Comparison of ENCODE assay signal across 8 cellular contexts in genomic region chr6:35327349-35328027, GRCh38. TPM values are rescaled to one million over a fixed set of nuclear protein-coding genes. Genes with fewer than 3 reads are reported as not detected.
DNase-seq lines count a peak whose midpoint lies in the region; ATAC-seq, FAIRE-seq and TF ChIP-seq lines count a peak whose summit lies in the region.

No MANE protein-coding gene starts in this region.

- no peaks in the 10 kb centered on the region for H4K20me1 ChIP-seq in BLaER1

- peak overlapping the region; percentile 23; the same call in 1 of the 2 replicates for H3K27ac ChIP-seq in BLaER1
- H3K27ac ChIP-seq in liver (ENCODE audit: low read depth in 1 of 2, low read length in 2 of 2), result no peak overlapping the region

- H3K4me2 ChIP-seq in BLaER1, result peak overlapping the region; percentile 46

- H3K4me3 ChIP-seq in BLaER1 (no peak overlapping the region), cardiac fibroblast (replicated peaks in 1 of 2; ENCODE audit: low read depth in 2 of 2, low read length in 2 of 2) (no peak overlapping the region), liver (ENCODE audit: low read depth in 1 of 3, low read length in 3 of 3) (no peak overlapping the region)

- ATAC-seq in GM21526 (IDR thresholded peaks at IDR 0.05; ENCODE audit: low FRiP score, unreplicated experiment), result peak; percentile 68
- ATAC-seq in activated CD4-positive, CD25-positive, alpha-beta regulatory T cell treated with anti-CD3 and anti-CD28 coated beads, Interleukin-2, amount 50 U/mL, for 24 hours, result peak; percentile 85 to 91

- H3K4me1 ChIP-seq in BLaER1 (peaks cover 14% of the 10 kb centered on the region), liver (ENCODE audit: control insufficient read depth in 4 of 4, insufficient read depth in 4 of 4, low read length in 3 of 4) (peaks cover 0 to 5% (median 2%) of the 10 kb centered on the region in 4 donors)

- WGBS in liver, result 44% methylated on average over 7 of the region's 7 CpGs

- peak; percentile 82 for TF ChIP-seq CTCF in cardiac fibroblast (IDR thresholded peaks at IDR 0.05; ENCODE audit: low read depth, low read length)
- peak; percentile 67 for TF ChIP-seq CTCF in liver (IDR thresholded peaks at IDR 0.05; ENCODE audit: low read depth, low read length, missing input control)

- DNase-seq in NCI-H1694 treated with DMSO at 0.1 percent for 48 hours (lab: John Stamatoyannopoulos, UW) (peak; percentile 31), cardiac fibroblast (ENCODE audit: low read depth in 2 of 2) (peak; percentile 68 to 70), RCC 7860 (ENCODE audit: low spot score) (no peak)
- peak; percentile 66 for DNase-seq in stimulated activated CD8-positive, alpha-beta memory T cell treated with anti-CD3 and anti-CD28 coated beads, Interleukin-15, amount 100 ng/mL, for 1 hour (ENCODE audit: low read depth)

- H3K9me3 ChIP-seq in BLaER1 (peaks cover 6% of the 10 kb centered on the region; the same call in 1 of the 2 replicates), liver (ENCODE audit: control insufficient read depth in 4 of 4, low read length in 3 of 4) (no peaks in the 10 kb centered on the region)

- peaks cover 37% of the 10 kb centered on the region for H3K36me3 ChIP-seq in BLaER1
- H3K36me3 ChIP-seq in liver (ENCODE audit: control insufficient read depth in 4 of 4, insufficient read depth in 3 of 4, low read depth in 1 of 4, low read length in 3 of 4), result no peaks in the 10 kb centered on the region

- H3K27me3 ChIP-seq in BLaER1, result no peaks in the 10 kb centered on the region
- no peaks in the 10 kb centered on the region for H3K27me3 ChIP-seq in liver (ENCODE audit: control insufficient read depth in 4 of 4, insufficient read depth in 4 of 4, low read length in 3 of 4)

- peak overlapping the region; percentile 34; the same call in 1 of the 2 replicates for H3K9ac ChIP-seq in BLaER1
- no peak overlapping the region for H3K9ac ChIP-seq in liver (ENCODE audit: low read depth in 1 of 2, low read length in 2 of 2)

- TF ChIP-seq RAD21 in liver (IDR thresholded peaks at IDR 0.05), result peak; percentile 78 to 84

- no peak for FAIRE-seq in RCC 7860 (lab: Jason Lieb, UNC)

TF ChIP-seq in liver, 16 proteins besides CTCF, POLR2A, EP300 and RAD21:
- TF ChIP-seq RXRA (IDR thresholded peaks at IDR 0.05), result no peak
- no peak for TF ChIP-seq FOXA2 (IDR thresholded peaks at IDR 0.05)
- TF ChIP-seq MAX (IDR thresholded peaks at IDR 0.05), result no peak
- no peak for TF ChIP-seq HNF4A (conservative IDR thresholded peaks at IDR 0.05)
- TF ChIP-seq TAF1 (conservative IDR thresholded peaks at IDR 0.05), result no peak
- no peak for TF ChIP-seq NR2F2 (IDR thresholded peaks at IDR 0.05)
- no peak for TF ChIP-seq ZBTB33 (IDR thresholded peaks at IDR 0.05)
- TF ChIP-seq HNF4G (IDR thresholded peaks at IDR 0.05), result no peak
- no peak for TF ChIP-seq JUND (IDR thresholded peaks at IDR 0.05)
- TF ChIP-seq ATF3 (IDR thresholded peaks at IDR 0.05), result no peak
- TF ChIP-seq YY1 (IDR thresholded peaks at IDR 0.05), result no peak
- TF ChIP-seq FOXA1 (IDR thresholded peaks at IDR 0.05), result no peak
- no peak for TF ChIP-seq SP1 (IDR thresholded peaks at IDR 0.05)
- no peak for TF ChIP-seq GABPA (IDR thresholded peaks at IDR 0.05 in 1 of 2, conservative IDR thresholded peaks at IDR 0.05 in 1 of 2)
- no peak for TF ChIP-seq EGR1 (IDR thresholded peaks at IDR 0.05; ENCODE audit: low read depth in 2 of 2)
- no peak for TF ChIP-seq REST (IDR thresholded peaks at IDR 0.05)
TF ChIP-seq in liver: peak in this region for 0.

RNA-seq across cellular contexts. Expression of gene PPARD, which starts 14.9 kb away (rescaled TPM):
- total RNA-seq in liver, result 1 to 10 TPM; 2.1 to 7.3 TPM
- 1 to 10 TPM; 2.8 to 7.8 TPM for polyA plus RNA-seq in liver

RNA-seq across cellular contexts. Expression of gene DEF6, which starts 29.9 kb away (rescaled TPM):
- total RNA-seq in liver, result 1 to 10 TPM; 3.3 to 6.3 TPM
- 1 to 10 TPM; 1.0 to 1.6 TPM for polyA plus RNA-seq in liver
